4 cellular contexts compared by ENCODE assay signal in the genomic region with DNA sequence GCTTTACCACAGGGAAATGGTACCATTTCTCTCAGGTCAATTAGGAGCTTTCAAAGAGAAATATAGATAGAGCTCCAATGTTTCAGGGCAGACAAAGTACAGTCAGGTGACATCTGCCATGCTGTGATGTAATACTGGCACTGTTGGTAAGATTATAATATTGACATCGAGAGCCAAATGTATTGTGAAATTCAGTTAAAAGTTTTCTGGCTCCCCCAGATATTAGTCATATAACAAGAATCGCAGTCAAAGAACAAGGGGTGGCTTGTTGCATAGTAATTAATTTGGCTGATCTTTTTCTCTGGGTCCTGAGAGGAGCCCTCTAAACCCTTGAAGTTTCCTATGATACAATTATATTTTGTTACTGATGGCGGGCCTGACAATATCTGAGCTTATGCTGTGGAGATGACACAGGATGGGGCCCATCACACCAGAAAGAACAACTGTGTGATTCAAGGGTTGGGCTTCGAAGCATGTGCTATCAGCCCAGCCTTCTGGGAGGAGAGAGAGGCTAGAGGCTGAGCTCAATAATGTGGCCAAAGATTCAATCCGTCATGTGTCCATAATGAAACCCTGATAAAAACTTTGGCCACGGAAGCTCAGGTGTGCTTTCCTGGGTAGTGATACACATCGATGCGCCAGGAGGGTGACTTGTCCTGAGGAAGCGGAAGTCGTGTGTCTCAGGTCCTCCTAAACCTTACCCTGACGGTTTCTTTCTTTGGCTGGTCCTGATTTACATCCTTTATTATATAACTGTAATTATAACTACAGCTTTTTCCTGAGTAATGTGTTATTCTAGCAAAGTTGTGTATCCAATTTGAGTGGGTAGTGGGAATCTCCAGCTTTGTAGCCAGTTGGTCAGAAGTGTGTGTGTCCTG. TPM values are rescaled to one million over a fixed set of nuclear protein-coding genes. Genes with fewer than 3 reads are reported as not detected.
"Had no signal": no experiment of that assay in that cellular context is flagged by ENCODE, and none has a peak within 500 bp of the region (broad histone marks: within the 10 kb centered on the region; RNA-seq: fewer than 3 reads in every experiment).

No MANE protein-coding gene starts in this region.

RNA-seq across cellular contexts. Expression of gene GOLGA8Q, which starts 48.7 kb away (rescaled TPM):
- total RNA-seq: HepG2, HT1080, M059J had no signal
- polyA plus RNA-seq: K562 had no signal
